ENCODE assay signal across 8 cellular contexts in the genomic region with DNA sequence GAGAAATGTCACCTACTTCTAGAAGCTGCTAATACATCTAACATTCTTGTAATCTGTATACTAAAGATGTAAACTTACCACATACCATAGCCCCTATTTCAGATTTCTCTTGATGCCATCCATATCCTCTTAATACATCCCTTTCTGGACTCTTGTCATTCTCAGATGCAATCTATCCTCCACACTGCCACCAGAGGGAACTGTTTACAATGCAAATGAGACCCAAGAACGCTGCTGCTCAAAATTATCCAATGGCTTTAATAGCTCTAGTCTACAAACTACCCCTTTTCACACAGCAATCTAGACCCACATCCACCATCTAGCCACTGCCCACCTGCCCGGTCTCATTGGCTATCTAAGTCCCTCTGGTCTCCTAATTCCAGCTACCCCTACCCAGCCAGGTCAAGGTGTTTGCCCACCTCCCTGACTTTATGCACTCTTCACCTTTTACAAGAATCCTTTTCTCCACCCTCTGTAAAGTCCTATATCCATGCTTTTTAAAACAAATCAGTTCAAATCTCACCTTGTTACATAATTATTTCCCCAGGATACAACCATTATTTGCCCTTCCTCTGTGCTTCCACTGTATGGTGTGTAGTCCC. TPM values are rescaled to one million over a fixed set of nuclear protein-coding genes. Genes with fewer than 3 reads are reported as not detected.
DNase-seq lines count a peak whose midpoint lies in the region; ATAC-seq and TF ChIP-seq lines count a peak whose summit lies in the region.

No MANE protein-coding gene starts in this region.

- H3K36me3 ChIP-seq in BE2C (no peaks in the 10 kb centered on the region), transverse colon (no peaks in the 10 kb centered on the region)

- H3K4me1 Mint-ChIP-seq in activated CD4-positive, alpha-beta memory T cell treated with anti-CD3 and anti-CD28 coated beads, Interleukin-2, amount 10 ng/mL, durations not matched to agents 7 days and 5 days = peaks cover 10% of the 10 kb centered on the region

- ATAC-seq in HG02678 (IDR thresholded peaks at IDR 0.05; ENCODE audit: unreplicated experiment) = peak; percentile 31

- H3K4me3 ChIP-seq in BE2C (ENCODE audit: low read depth, low read length) (no peak overlapping the region), transverse colon (no peak overlapping the region)

- intact Hi-C loops in transverse colon (cut with DNase I; ENCODE audit: low total_unique reads) = loop anchor here (10.0 kb wide), 1 partner anchor 60 kb away; a partner anchor contains a TSS

- H3K9me3 ChIP-seq in BE2C = no peaks in the 10 kb centered on the region
- no peaks in the 10 kb centered on the region for H3K9me3 ChIP-seq in transverse colon

- peaks cover 26% of the 10 kb centered on the region for H3K27me3 Mint-ChIP-seq in activated CD4-positive, alpha-beta memory T cell treated with anti-CD3 and anti-CD28 coated beads, Interleukin-2, amount 10 ng/mL, durations not matched to agents 7 days and 5 days

- H3K27me3 ChIP-seq in BE2C (no peaks in the 10 kb centered on the region), transverse colon (no peaks in the 10 kb centered on the region)

- no peaks in the 10 kb centered on the region for H3K36me3 Mint-ChIP-seq in activated CD4-positive, alpha-beta memory T cell treated with anti-CD3 and anti-CD28 coated beads, Interleukin-2, amount 10 ng/mL, durations not matched to agents 7 days and 5 days (ENCODE audit: low read depth)

- H3K4me3 Mint-ChIP-seq in activated CD4-positive, alpha-beta memory T cell treated with anti-CD3 and anti-CD28 coated beads, Interleukin-2, amount 10 ng/mL, durations not matched to agents 7 days and 5 days = no peak overlapping the region

- 21% methylated on average over 2 of the region's 2 CpGs; no CpG with 5 or more reads in 1 of the 2 donors for WGBS in transverse colon (ENCODE audit: low coverage in 1 of 2), 2 donors

- TF ChIP-seq CTCF in BE2C (IDR thresholded peaks at IDR 0.05; ENCODE audit: low read depth, low read length) (peak; percentile 84), GM12874 (IDR thresholded peaks at IDR 0.05; ENCODE audit: insufficient read depth, low read depth, low read length) (peak; percentile 57), transverse colon (IDR thresholded peaks at IDR 0.05) (peak; percentile 42 to 66 (median 47))

- H3K9me3 Mint-ChIP-seq in activated CD4-positive, alpha-beta memory T cell treated with anti-CD3 and anti-CD28 coated beads, Interleukin-2, amount 10 ng/mL, durations not matched to agents 7 days and 5 days = no peaks in the 10 kb centered on the region

- TF ChIP-seq POLR2A in transverse colon (IDR thresholded peaks at IDR 0.05) = no peak

- peak overlapping the region; percentile 22 to 70 (median 46) for H3K27ac ChIP-seq in transverse colon

- in situ Hi-C loops in transverse colon (cut with MboI; ENCODE audit: low pct_ligation_motif_present in 1 of 4, low pct_unique_long_range_greater_than_20kb in 1 of 4, low sequenced_read_pairs in 3 of 4) = no loop called here

- TF ChIP-seq EP300 in transverse colon (IDR thresholded peaks at IDR 0.05; ENCODE audit: low read depth) = no peak

- CTCF ChIA-PET in activated CD4-positive, alpha-beta memory T cell treated with anti-CD3 and anti-CD28 coated beads, Interleukin-2, amount 10 ng/mL, durations not matched to agents 7 days and 5 days (lab: Charles Lee) = interaction anchor here (0.6 to 1.4 kb wide), 13 partner anchors 10 to 99 kb away, joined by 3 to 8 read pairs (median 4); a partner anchor contains a TSS

- H3K4me1 ChIP-seq in BE2C = peaks cover 6% of the 10 kb centered on the region
- peaks cover 0 to 4% (median 0%) of the 10 kb centered on the region in 4 donors for H3K4me1 ChIP-seq in transverse colon

- H3K27ac Mint-ChIP-seq in activated CD4-positive, alpha-beta memory T cell treated with anti-CD3 and anti-CD28 coated beads, Interleukin-2, amount 10 ng/mL, durations not matched to agents 7 days and 5 days = no peak overlapping the region

- POLR2A ChIA-PET in activated CD4-positive, alpha-beta memory T cell treated with anti-CD3 and anti-CD28 coated beads, Interleukin-2, amount 10 ng/mL, durations not matched to agents 7 days and 5 days (lab: Charles Lee) = no interaction called here

- DNase-seq in BE2C (peak; percentile 46), NCI-H1436 treated with DMSO at 0.1 percent for 48 hours (lab: John Stamatoyannopoulos, UW) (peak; percentile 21), iPS-NIHi7 (ENCODE audit: extremely low spot score) (peak; percentile 42), transverse colon (no peak), NCI-H128 (lab: John Stamatoyannopoulos, UW; ENCODE audit: unreplicated experiment) (no peak)
- DNase-seq in activated CD4-positive, alpha-beta memory T cell treated with anti-CD3 and anti-CD28 coated beads, Interleukin-2, amount 10 ng/mL, durations not matched to agents 7 days and 5 days = peak; percentile 26

RNA-seq across cellular contexts. Expression of a gene that starts 14.8 kb away (rescaled TPM):
- polyA plus RNA-seq in BE2C (2012; ENCODE audit: insufficient read depth, insufficient read length, low read depth) = 5.8 TPM
- under 1 TPM; 0.23 to 0.38 TPM for total RNA-seq in activated CD4-positive, alpha-beta memory T cell treated with anti-CD3 and anti-CD28 coated beads, Interleukin-2, amount 10 ng/mL, durations not matched to agents 7 days and 5 days
- total RNA-seq in transverse colon = 100 to 1,000 TPM in 1 of 4 donors, 1 to 10 TPM in 2, under 1 TPM in 1; 0.75 to 285 (median 7.1) TPM

RNA-seq across cellular contexts. Expression of a gene that starts 59.4 kb away (rescaled TPM):
- polyA plus RNA-seq in BE2C (2012; ENCODE audit: insufficient read depth, insufficient read length, low read depth) = 6.6 TPM
- 1 to 10 TPM; 6.6 to 7.5 TPM for total RNA-seq in activated CD4-positive, alpha-beta memory T cell treated with anti-CD3 and anti-CD28 coated beads, Interleukin-2, amount 10 ng/mL, durations not matched to agents 7 days and 5 days
- 1 to 10 TPM in 2 of 4 donors, not detected in 2; 4.9 to 5.1 TPM for total RNA-seq in transverse colon

Comparison
In these comparisons a context has a peak if more than half of its experiments do, and no peak if none do; other contexts are left out.
1. DNase-seq: peak in BE2C (single experiment), NCI-H1436 treated with DMSO at 0.1 percent for 48 hours (single experiment), activated CD4-positive, alpha-beta memory T cell treated with anti-CD3 and anti-CD28 coated beads, Interleukin-2, amount 10 ng/mL, durations not matched to agents 7 days and 5 days (single experiment) and iPS-NIHi7 (single experiment); none in transverse colon (single experiment) and NCI-H128 (single experiment).
2. Peak in every context shown above with its lines, with median percentiles within 50 percentile points of each other: CTCF ChIP-seq.